Comparison of ENCODE assay signal across 10 cellular contexts in genomic region chr18:11994346-11994707, GRCh38. TPM values are rescaled to one million over a fixed set of nuclear protein-coding genes. Genes with fewer than 3 reads are reported as not detected.
DNase-seq lines count a peak whose midpoint lies in the region; ATAC-seq and TF ChIP-seq lines count a peak whose summit lies in the region.
"Had no signal": no experiment of that assay in that cellular context is flagged by ENCODE, and none has a peak within 500 bp of the region (broad histone marks: within the 10 kb centered on the region; RNA-seq: fewer than 3 reads in every experiment).

No MANE protein-coding gene starts in this region.

- CTCF ChIA-PET in A673 (lab: Charles Lee), result interaction anchor here (1.0 to 3.8 kb wide), 3 partner anchors 57 to 74 kb away, joined by 3 to 82 read pairs (median 3); no protein-coding TSS in a partner anchor
- CTCF ChIA-PET in activated CD4-positive, alpha-beta memory T cell treated with anti-CD3 and anti-CD28 coated beads, Interleukin-2, amount 10 ng/mL, durations not matched to agents 7 days and 5 days (lab: Charles Lee), result interaction anchor here (1.0 to 8.9 kb wide), 9 partner anchors 10 to 129 kb away, joined by 3 to 197 read pairs (median 13); partner anchors contain the start of gene IMPA2

- H3K4me3 Mint-ChIP-seq in activated CD4-positive, alpha-beta memory T cell treated with anti-CD3 and anti-CD28 coated beads, Interleukin-2, amount 10 ng/mL, durations not matched to agents 7 days and 5 days, result no peak overlapping the region
- H3K4me3 Mint-ChIP-seq: activated naive CD8-positive, alpha-beta T cell treated with anti-CD3 and anti-CD28 coated beads, Interleukin-2, amount 10 ng/mL, durations not matched to agents 7 days and 5 days; immature natural killer cell had no signal

- peaks cover 3% of the 10 kb centered on the region for H3K36me3 Mint-ChIP-seq in activated CD4-positive, alpha-beta memory T cell treated with anti-CD3 and anti-CD28 coated beads, Interleukin-2, amount 10 ng/mL, durations not matched to agents 7 days and 5 days (ENCODE audit: low read depth)
- H3K36me3 Mint-ChIP-seq: activated naive CD8-positive, alpha-beta T cell treated with anti-CD3 and anti-CD28 coated beads, Interleukin-2, amount 10 ng/mL, durations not matched to agents 7 days and 5 days; immature natural killer cell had no signal

- intact Hi-C loops in psoas muscle (cut with DNase I) (loop anchor here in 1 of 2 donors (2.0 kb wide), 1 partner anchor 58 kb away; no protein-coding TSS in a partner anchor), A673 (cut with micrococcal nuclease; ENCODE audit: unreplicated experiment) (no loop called here)

- 36 to 56% (median 46%) methylated on average over 4 of the region's 4 CpGs for WGBS in psoas muscle, 3 donors

- in situ Hi-C loops in SK-MEL-5 (cut with HindIII; ENCODE audit: low pct_unique_long_range_greater_than_20kb, low sequenced_read_pairs), result no loop called here
- in situ Hi-C loops in GM13977 (cut with MboI; ENCODE audit: low pct_unique_long_range_greater_than_20kb, low sequenced_read_pairs, unreplicated experiment), result no loop called here

- H3K9me3 Mint-ChIP-seq in activated CD4-positive, alpha-beta memory T cell treated with anti-CD3 and anti-CD28 coated beads, Interleukin-2, amount 10 ng/mL, durations not matched to agents 7 days and 5 days, result no peaks in the 10 kb centered on the region
- H3K9me3 Mint-ChIP-seq: activated naive CD8-positive, alpha-beta T cell treated with anti-CD3 and anti-CD28 coated beads, Interleukin-2, amount 10 ng/mL, durations not matched to agents 7 days and 5 days; immature natural killer cell had no signal

- peaks cover 23% of the 10 kb centered on the region for H3K4me1 Mint-ChIP-seq in activated CD4-positive, alpha-beta memory T cell treated with anti-CD3 and anti-CD28 coated beads, Interleukin-2, amount 10 ng/mL, durations not matched to agents 7 days and 5 days

- peak; percentile 12 to 60 (median 36) for ATAC-seq in psoas muscle

- H3K4me3 ChIP-seq in psoas muscle (no peak overlapping the region), A673 (ENCODE audit: low read depth, low read length, poor library complexity, severe bottlenecking) (no peak overlapping the region)

- H3K27me3 Mint-ChIP-seq in activated CD4-positive, alpha-beta memory T cell treated with anti-CD3 and anti-CD28 coated beads, Interleukin-2, amount 10 ng/mL, durations not matched to agents 7 days and 5 days, result no peaks in the 10 kb centered on the region
- H3K27me3 Mint-ChIP-seq: activated naive CD8-positive, alpha-beta T cell treated with anti-CD3 and anti-CD28 coated beads, Interleukin-2, amount 10 ng/mL, durations not matched to agents 7 days and 5 days had no signal

- H3K27ac Mint-ChIP-seq in activated CD4-positive, alpha-beta memory T cell treated with anti-CD3 and anti-CD28 coated beads, Interleukin-2, amount 10 ng/mL, durations not matched to agents 7 days and 5 days, result no peak overlapping the region
- H3K27ac Mint-ChIP-seq: activated naive CD8-positive, alpha-beta T cell treated with anti-CD3 and anti-CD28 coated beads, Interleukin-2, amount 10 ng/mL, durations not matched to agents 7 days and 5 days; immature natural killer cell had no signal

- TF ChIP-seq CTCF in psoas muscle (IDR thresholded peaks at IDR 0.05) (no peak), A673 (conservative IDR thresholded peaks at IDR 0.05; ENCODE audit: low read depth, low read length) (no peak), GM13977 (IDR thresholded peaks at IDR 0.05; ENCODE audit: extremely low read depth, insufficient read depth, missing control alignments) (no peak)

- H3K4me1 ChIP-seq in psoas muscle, result peaks cover 63% of the 10 kb centered on the region
- H3K4me1 ChIP-seq in A673 (ENCODE audit: insufficient read depth, low read length, poor library complexity, severe bottlenecking), result no peaks in the 10 kb centered on the region

- H3K9me3 ChIP-seq in psoas muscle, result no peaks in the 10 kb centered on the region
- no peaks in the 10 kb centered on the region for H3K9me3 ChIP-seq in A673 (ENCODE audit: low read depth, low read length, poor library complexity, severe bottlenecking)

- DNase-seq in DMS53 (lab: John Stamatoyannopoulos, UW), result peak; percentile 82
- peak; percentile 7 for DNase-seq in SK-MEL-5 (ENCODE audit: low read depth, low spot score)
- peak; percentile 77 for DNase-seq in glomerular visceral epithelial cell (ENCODE audit: extremely low spot score)
- peak; percentile 69 to 88 for DNase-seq in psoas muscle
- DNase-seq in A673 (ENCODE audit: low spot score), result no peak
- DNase-seq in activated CD4-positive, alpha-beta memory T cell treated with anti-CD3 and anti-CD28 coated beads, Interleukin-2, amount 10 ng/mL, durations not matched to agents 7 days and 5 days, result no peak
- no peak for DNase-seq in GM13977 (ENCODE audit: low spot score)
- no peak for DNase-seq in OCI-M1 (lab: John Stamatoyannopoulos, UW)
- DNase-seq: activated naive CD8-positive, alpha-beta T cell treated with anti-CD3 and anti-CD28 coated beads, Interleukin-2, amount 10 ng/mL, durations not matched to agents 7 days and 5 days; immature natural killer cell had no signal

- peak overlapping the region; percentile 86 for H3K27ac ChIP-seq in psoas muscle
- H3K27ac ChIP-seq in A673 (ENCODE audit: low read depth, low read length, poor library complexity, severe bottlenecking), result no peak overlapping the region

- POLR2A ChIA-PET in A673 (lab: Charles Lee; ENCODE audit: low non-redundant PET), result no interaction called here
- POLR2A ChIA-PET in activated CD4-positive, alpha-beta memory T cell treated with anti-CD3 and anti-CD28 coated beads, Interleukin-2, amount 10 ng/mL, durations not matched to agents 7 days and 5 days (lab: Charles Lee), result interaction anchor here (0.7 to 2.4 kb wide), 4 partner anchors 11 to 56 kb away, joined by 3 to 20 read pairs (median 7); partner anchors contain the start of gene IMPA2

- H3K36me3 ChIP-seq in psoas muscle (ENCODE audit: insufficient read depth in 1 of 2, low read depth in 1 of 2), result peaks cover 0 to 5% of the 10 kb centered on the region in 2 donors
- no peaks in the 10 kb centered on the region for H3K36me3 ChIP-seq in A673 (ENCODE audit: insufficient read depth, low read length, poor library complexity, severe bottlenecking)

- H3K27me3 ChIP-seq in psoas muscle (ENCODE audit: insufficient read depth in 3 of 3, low read length in 2 of 3), result no peaks in the 10 kb centered on the region
- H3K27me3 ChIP-seq in A673 (replicated peaks; ENCODE audit: insufficient read depth, low read depth, low read length, poor library complexity), result no peaks in the 10 kb centered on the region

- no TSS peak for BruUV-seq in A673 (replicated peaks; lab: Mats Ljungman, UMichigan)

RNA-seq across cellular contexts. Expression of gene IMPA2, which starts 13.0 kb away (rescaled TPM):
- 15.1 and 18.7 TPM in 2 replicates for total RNA-seq in SK-MEL-5 (2014; rRNA removed; shearing (Covaris generic))
- 25.7 and 26.0 TPM in 2 replicates for polyA plus RNA-seq in SK-MEL-5 (2015; cell fraction: cytosol; rRNA removed)
- polyA plus RNA-seq in SK-MEL-5 (2015; cell fraction: nucleus; rRNA removed), result 32.0 and 38.0 TPM in 2 replicates
- total RNA-seq in psoas muscle, result 100 to 1,000 TPM; 126 to 342 (median 215) TPM
- polyA plus RNA-seq in psoas muscle, result 100 to 1,000 TPM in 2 of 3 donors, 10 to 100 TPM in 1; 61.4 to 321 (median 196) TPM
- total RNA-seq in A673 (2021), result 22.4 and 33.7 TPM in 2 replicates
- 10 to 100 TPM; 12.6 to 15.4 TPM for total RNA-seq in activated CD4-positive, alpha-beta memory T cell treated with anti-CD3 and anti-CD28 coated beads, Interleukin-2, amount 10 ng/mL, durations not matched to agents 7 days and 5 days

Comparison
In these comparisons a context has a peak if more than half of its experiments do, and no peak if none do; other contexts are left out.
1. DNase-seq: peak in DMS53 (single experiment), SK-MEL-5 (single experiment), glomerular visceral epithelial cell (single experiment) and psoas muscle (2 of 2); none in A673 (single experiment), activated CD4-positive, alpha-beta memory T cell treated with anti-CD3 and anti-CD28 coated beads, Interleukin-2, amount 10 ng/mL, durations not matched to agents 7 days and 5 days (single experiment), GM13977 (single experiment) and OCI-M1 (single experiment).